16 cellular contexts compared by ENCODE assay signal in genomic region chr4:159159611-159160010, GRCh38.
"Had no signal": no experiment of that assay in that cellular context is flagged by ENCODE, and none has a peak within 500 bp of the region (broad histone marks: within the 10 kb centered on the region; RNA-seq: fewer than 3 reads in every experiment).

No MANE protein-coding gene starts in this region.

- H3K27ac Mint-ChIP-seq: activated B cell treated with CpG ODN at 0.5 μM for 24 hours; activated CD8-positive, alpha-beta T cell treated with anti-CD3 and anti-CD28 coated beads, Interleukin-2, amount 10 ng/mL, durations not matched to agents 7 days and 5 days; activated naive CD4-positive, alpha-beta T cell treated with anti-CD3 and anti-CD28 coated beads, Interleukin-2, amount 50 U/mL, for 24 hours; stimulated activated naive CD8-positive, alpha-beta T cell treated with anti-CD3 and anti-CD28 coated beads, Interleukin-15, amount 100 ng/mL, for 72 hours; type B pancreatic cell had no signal

- H3K4me3 Mint-ChIP-seq: activated B cell treated with CpG ODN at 0.5 μM for 24 hours; activated CD8-positive, alpha-beta T cell treated with anti-CD3 and anti-CD28 coated beads, Interleukin-2, amount 10 ng/mL, durations not matched to agents 7 days and 5 days; activated naive CD4-positive, alpha-beta T cell treated with anti-CD3 and anti-CD28 coated beads, Interleukin-2, amount 50 U/mL, for 24 hours; nephron; stimulated activated naive CD8-positive, alpha-beta T cell treated with anti-CD3 and anti-CD28 coated beads, Interleukin-15, amount 100 ng/mL, for 72 hours; type B pancreatic cell had no signal

- H3K9me3 Mint-ChIP-seq: activated B cell treated with CpG ODN at 0.5 μM for 24 hours; activated naive CD4-positive, alpha-beta T cell treated with anti-CD3 and anti-CD28 coated beads, Interleukin-2, amount 50 U/mL, for 24 hours; nephron; stimulated activated naive CD8-positive, alpha-beta T cell treated with anti-CD3 and anti-CD28 coated beads, Interleukin-15, amount 100 ng/mL, for 72 hours; type B pancreatic cell had no signal

- H3K27ac ChIP-seq: adrenal gland, esophagus muscularis mucosa, right lobe of liver had no signal

- H3K9me3 ChIP-seq: adrenal gland, esophagus muscularis mucosa, right lobe of liver had no signal

- H3K27me3 Mint-ChIP-seq: activated B cell treated with CpG ODN at 0.5 μM for 24 hours; activated naive CD4-positive, alpha-beta T cell treated with anti-CD3 and anti-CD28 coated beads, Interleukin-2, amount 50 U/mL, for 24 hours; stimulated activated naive CD8-positive, alpha-beta T cell treated with anti-CD3 and anti-CD28 coated beads, Interleukin-15, amount 100 ng/mL, for 72 hours; type B pancreatic cell had no signal

- H3K36me3 ChIP-seq: adrenal gland, esophagus muscularis mucosa, right lobe of liver had no signal

- DNase-seq: activated B cell treated with CpG ODN at 0.5 μM for 24 hours; activated CD4-positive, alpha-beta T cell treated with anti-CD3 and anti-CD28 coated beads for 48 hours; activated CD8-positive, alpha-beta memory T cell treated with anti-CD3 and anti-CD28 coated beads, Interleukin-2, amount 50 U/mL, for 4 hours; activated CD8-positive, alpha-beta T cell treated with anti-CD3 and anti-CD28 coated beads, Interleukin-2, amount 10 ng/mL, durations not matched to agents 7 days and 5 days; activated effector memory CD4-positive, alpha-beta T cell treated with anti-CD3 and anti-CD28 coated beads, Interleukin-2, amount 50 U/mL, for 16 hours; activated T-cell treated with anti-CD3 and anti-CD28 coated beads, Interleukin-2, amount 50 U/mL, for 48 hours; adrenal gland; glutamatergic neuron; occipital lobe; right lobe of liver; stimulated activated CD4-positive, alpha-beta T cell treated with anti-CD3 and anti-CD28 coated beads, Interleukin-1b, Interleukin-23, amount 100 ng/mL, for 48 hours; stimulated activated naive CD8-positive, alpha-beta T cell treated with anti-CD3 and anti-CD28 coated beads, Interleukin-15, amount 100 ng/mL, for 72 hours had no signal

- H3K4me3 ChIP-seq: adrenal gland, esophagus muscularis mucosa, right lobe of liver had no signal

- H3K27me3 ChIP-seq: adrenal gland, esophagus muscularis mucosa, right lobe of liver had no signal

- H3K36me3 Mint-ChIP-seq: activated naive CD4-positive, alpha-beta T cell treated with anti-CD3 and anti-CD28 coated beads, Interleukin-2, amount 50 U/mL, for 24 hours; type B pancreatic cell had no signal
